In genomic region chr1:114716304-114717158, GRCh38 we compare ENCODE assay signal across 8 cellular contexts. TPM values are rescaled to one million over a fixed set of nuclear protein-coding genes. Genes with fewer than 3 reads are reported as not detected.
DNase-seq lines count a peak whose midpoint lies in the region; ATAC-seq, FAIRE-seq and TF ChIP-seq lines count a peak whose summit lies in the region.

NRAS (minus strand) TSS chr1:114716771; CDS start chr1:114716160, 611 bp downstream.

- 0% methylated on average over 38 of the region's 38 CpGs for WGBS in pancreas, 2 donors
- WGBS in thyroid gland, 2 donors = 2% methylated on average over 26 to 38 of the region's 38 CpGs

- TF ChIP-seq POLR2A in thyroid gland (IDR thresholded peaks at IDR 0.05) = peak in 1 of 2 donors; percentile 55

- H3K27ac ChIP-seq in pancreas = peak within 1 kb of the TSS; percentile 56 to 84 (median 77)
- peak within 1 kb of the TSS; percentile 37 to 82 (median 68) for H3K27ac ChIP-seq in thyroid gland

- H3K4me1 ChIP-seq in pancreas = peaks cover 11 to 18% (median 16%) of the 10 kb centered on the region in 3 donors
- peaks cover 13 to 17% of the 10 kb centered on the region in 2 donors for H3K4me1 ChIP-seq in thyroid gland

- TF ChIP-seq CTCF in GM12875 (IDR thresholded peaks at IDR 0.05; ENCODE audit: borderline replicate concordance, insufficient read depth, low read depth, low read length) (no peak), pancreas (IDR thresholded peaks at IDR 0.05) (no peak), thyroid gland (IDR thresholded peaks at IDR 0.05) (peak in 1 of 6 experiments; percentile 17)

- no peak for FAIRE-seq in pancreas (lab: Jason Lieb, UNC)

- peak; percentile 65 for DNase-seq in NCI-H128 (lab: John Stamatoyannopoulos, UW; ENCODE audit: unreplicated experiment)
- DNase-seq in SW 1271 (lab: John Stamatoyannopoulos, UW) = peak; percentile 62 to 79
- DNase-seq in activated naive CD8-positive, alpha-beta T cell treated with anti-CD3 and anti-CD28 coated beads, Interleukin-2, amount 50 U/mL, for 16 hours (ENCODE audit: low read depth, low spot score) = peak; percentile 91
- peak; percentile 97 for DNase-seq in Right ventricle myocardium superior
- peak; percentile 89 to 97 (median 92) for DNase-seq in pancreas
- peak; percentile 93 to 94 for DNase-seq in thyroid gland

- no peaks in the 10 kb centered on the region for H3K9me3 ChIP-seq in pancreas
- no peaks in the 10 kb centered on the region for H3K9me3 ChIP-seq in thyroid gland

- peak; percentile 97 for ATAC-seq in HG02759 (IDR thresholded peaks at IDR 0.05; ENCODE audit: unreplicated experiment)
- ATAC-seq in Right ventricle myocardium superior (ENCODE audit: poor library complexity) = peak; percentile 100
- ATAC-seq in pancreas = peak; percentile 98 to 100 (median 100)

- H3K27me3 ChIP-seq in pancreas (no peaks in the 10 kb centered on the region), thyroid gland (no peaks in the 10 kb centered on the region)

- peak within 1 kb of the TSS; percentile 59 for H3K4me3 ChIP-seq in GM12875 (ENCODE audit: low read depth, low read length)
- H3K4me3 ChIP-seq in pancreas = peak within 1 kb of the TSS; percentile 61 to 86 (median 74)
- H3K4me3 ChIP-seq in thyroid gland (replicated peaks in 1 of 3) = peak within 1 kb of the TSS; percentile 70 to 96 (median 75)

- peaks cover 4 to 54% (median 18%) of the 10 kb centered on the region in 3 donors for H3K36me3 ChIP-seq in pancreas
- H3K36me3 ChIP-seq in thyroid gland = peaks cover 31 to 42% of the 10 kb centered on the region in 2 donors

- intact Hi-C loops in Right ventricle myocardium superior (cut with DNase I) (no loop called here), pancreas (cut with DNase I) (no loop called here), thyroid gland (cut with DNase I) (no loop called here)

RNA-seq across cellular contexts. Expression of gene NRAS, which starts in this region (rescaled TPM):
- total RNA-seq in Right ventricle myocardium superior (5.9 TPM), pancreas (10 to 100 TPM in 4 of 6 donors, 1 to 10 TPM in 2; 6.5 to 18.4 (median 10.8) TPM), thyroid gland (10 to 100 TPM; 27.6 to 39.0 (median 31.0) TPM)
- 1 to 10 TPM; 5.4 to 8.5 TPM for polyA plus RNA-seq in pancreas

Comparison
In these comparisons a context has a peak if more than half of its experiments do, and no peak if none do; other contexts are left out.
1. Peak in every context shown above with its lines: DNase-seq, ATAC-seq, H3K4me3 ChIP-seq and H3K27ac ChIP-seq.